ENCODE assay signal across 2 cellular contexts in genomic region chr17:78355045-78355641, GRCh38.
TF ChIP-seq lines count a peak whose summit lies in the region.

No MANE protein-coding gene starts in this region.

TF ChIP-seq in A549, 52 proteins besides CTCF, POLR2A, EP300 and RAD21:
- TF ChIP-seq CBX2 (IDR thresholded peaks at IDR 0.05; ENCODE audit: borderline replicate concordance, low read depth), result no peak
- no peak for TF ChIP-seq PHF8 (IDR thresholded peaks at IDR 0.05; ENCODE audit: borderline replicate concordance, low read depth)
- TF ChIP-seq ZSCAN20 (CRISPR knock-in tag; IDR thresholded peaks at IDR 0.05), result no peak
- TF ChIP-seq FOXS1 (CRISPR knock-in tag; IDR thresholded peaks at IDR 0.05), result no peak
- TF ChIP-seq ZFP36 (IDR thresholded peaks at IDR 0.05; ENCODE audit: borderline replicate concordance, partially characterized antibody), result no peak
- TF ChIP-seq ZNF302 (CRISPR knock-in tag; IDR thresholded peaks at IDR 0.05), result no peak
- TF ChIP-seq EHF (CRISPR knock-in tag; IDR thresholded peaks at IDR 0.05), result no peak
- TF ChIP-seq NPAS2 (CRISPR knock-in tag; IDR thresholded peaks at IDR 0.05; ENCODE audit: borderline replicate concordance), result no peak
- TF ChIP-seq E2F6 (IDR thresholded peaks at IDR 0.05; ENCODE audit: borderline replicate concordance, low read depth), result no peak
- TF ChIP-seq TFCP2L1 (CRISPR knock-in tag; IDR thresholded peaks at IDR 0.05), result no peak
- TF ChIP-seq USF2 (IDR thresholded peaks at IDR 0.05), result no peak
- TF ChIP-seq RCOR1 (IDR thresholded peaks at IDR 0.05; ENCODE audit: low read depth, low read length), result no peak
- no peak for TF ChIP-seq ESRRA (IDR thresholded peaks at IDR 0.05; ENCODE audit: borderline replicate concordance, low read length)
- no peak for TF ChIP-seq ZC3H11A (IDR thresholded peaks at IDR 0.05)
- TF ChIP-seq PBX3 (IDR thresholded peaks at IDR 0.05), result no peak
- no peak for TF ChIP-seq HOXB5 (CRISPR knock-in tag; IDR thresholded peaks at IDR 0.05)
- no peak for TF ChIP-seq ATOH8 (CRISPR knock-in tag; IDR thresholded peaks at IDR 0.05; ENCODE audit: low read depth)

TF ChIP-seq in K562, 482 proteins besides CTCF, POLR2A, EP300 and RAD21 (continues in another document):
- TF ChIP-seq NR2C1 (IDR thresholded peaks at IDR 0.05) (no peak), NR2C1 (tag; IDR thresholded peaks at IDR 0.05) (no peak), BCOR (IDR thresholded peaks at IDR 0.05) (no peak), PURB (CRISPR knock-in tag; IDR thresholded peaks at IDR 0.05; ENCODE audit: low read depth) (no peak), KAT2B (IDR thresholded peaks at IDR 0.05; ENCODE audit: low read depth, low read length) (no peak), MEIS2 (IDR thresholded peaks at IDR 0.05; ENCODE audit: partially characterized antibody) (peak; percentile 5), HINFP (tag; conservative IDR thresholded peaks at IDR 0.05; ENCODE audit: low read depth) (no peak), TRIM24 (IDR thresholded peaks at IDR 0.05) (no peak), NKRF (IDR thresholded peaks at IDR 0.05; ENCODE audit: borderline replicate concordance) (no peak), CCAR2 (IDR thresholded peaks at IDR 0.05; ENCODE audit: low read depth, low read length) (no peak), NBN (IDR thresholded peaks at IDR 0.05; ENCODE audit: low read depth) (no peak), ZNF347 (CRISPR knock-in tag; IDR thresholded peaks at IDR 0.05; ENCODE audit: low read depth) (no peak), TCF7L2 (IDR thresholded peaks at IDR 0.05; ENCODE audit: low read depth, low read length) (no peak), ATF4 (CRISPR knock-in tag; IDR thresholded peaks at IDR 0.05) (no peak), PKNOX1 (IDR thresholded peaks at IDR 0.05) (peak; percentile 40; the same call in 1 of the 2 replicates), CEBPZ (IDR thresholded peaks at IDR 0.05; ENCODE audit: borderline replicate concordance, low read depth, low read length) (no peak), ESRRA (IDR thresholded peaks at IDR 0.05; ENCODE audit: borderline replicate concordance, low read depth) (no peak), ZBTB17 (CRISPR knock-in tag; IDR thresholded peaks at IDR 0.05) (no peak), HMG20B (CRISPR knock-in tag; IDR thresholded peaks at IDR 0.05) (no peak), ZNF75A (CRISPR knock-in tag; IDR thresholded peaks at IDR 0.05) (no peak), POLR2B (IDR thresholded peaks at IDR 0.05; ENCODE audit: low read depth, partially characterized antibody) (no peak), E2F6 (IDR thresholded peaks at IDR 0.05; ENCODE audit: borderline replicate concordance in 1 of 2, extremely low read depth in 1 of 2, insufficient read depth in 1 of 2, insufficient read length in 1 of 2, low read depth in 1 of 2, low read length in 1 of 2, poor library complexity in 1 of 2, severe bottlenecking in 1 of 2) (no peak), ARID1B (IDR thresholded peaks at IDR 0.05) (no peak), ZNF551 (CRISPR knock-in tag; IDR thresholded peaks at IDR 0.05) (no peak), U2AF2 (optimal IDR thresholded peaks at IDR 0.05; ENCODE audit: low read depth, low read length) (no peak), ZNF512 (tag; IDR thresholded peaks at IDR 0.05) (no peak), ZNF644 (tag; IDR thresholded peaks at IDR 0.05; ENCODE audit: low read depth) (no peak), MAFK (IDR thresholded peaks at IDR 0.05; ENCODE audit: low read length) (no peak), HLTF (IDR thresholded peaks at IDR 0.05) (no peak), HDAC1 (IDR thresholded peaks at IDR 0.05) (peak in 1 of 2 experiments; percentile 38; a peak in 1 of 4 replicates), ZNF165 (CRISPR knock-in tag; IDR thresholded peaks at IDR 0.05; ENCODE audit: borderline replicate concordance) (no peak), RNF2 (IDR thresholded peaks at IDR 0.05) (no peak), AFF4 (CRISPR knock-in tag; IDR thresholded peaks at IDR 0.05) (no peak), EP400 (IDR thresholded peaks at IDR 0.05) (no peak), SETDB1 (IDR thresholded peaks at IDR 0.05; ENCODE audit: low read length) (no peak), GTF3C2 (IDR thresholded peaks at IDR 0.05; ENCODE audit: borderline replicate concordance, extremely low read depth, insufficient read length) (no peak), L3MBTL2 (IDR thresholded peaks at IDR 0.05) (peak; percentile 28), ARHGAP35 (IDR thresholded peaks at IDR 0.05; ENCODE audit: partially characterized antibody) (no peak)
